ENCODE assay signal across 16 cellular contexts in genomic region chr5:41416336-41416735, GRCh38.
"Had no signal": no experiment of that assay in that cellular context is flagged by ENCODE, and none has a peak within 500 bp of the region (broad histone marks: within the 10 kb centered on the region; RNA-seq: fewer than 3 reads in every experiment).

No MANE protein-coding gene starts in this region.

- H3K27ac ChIP-seq: neutrophil, transverse colon had no signal

- H3K4me3 Mint-ChIP-seq: activated CD4-positive, alpha-beta memory T cell treated with anti-CD3 and anti-CD28 coated beads, Interleukin-2, amount 10 ng/mL, durations not matched to agents 7 days and 5 days; activated CD4-positive, alpha-beta T cell treated with anti-CD3 and anti-CD28 coated beads for 36 hours; activated naive CD4-positive, alpha-beta T cell treated with anti-CD3 and anti-CD28 coated beads, Interleukin-2, amount 10 ng/mL, durations not matched to agents 7 days and 5 days; activated T-cell treated with anti-CD3 and anti-CD28 coated beads, Interleukin-2, amount 50 U/mL, for 24 hours; memory B cell; natural killer cell; T-helper 1 cell treated with Interleukin-12 subunit alpha and Interleukin-12 subunit beta and Interleukin-4 antibody, amounts not matched to agents 30 μg/mL and 1 μg/mL, for 36 hours had no signal

- H3K9me3 Mint-ChIP-seq: activated CD4-positive, alpha-beta memory T cell treated with anti-CD3 and anti-CD28 coated beads, Interleukin-2, amount 10 ng/mL, durations not matched to agents 7 days and 5 days; activated naive CD4-positive, alpha-beta T cell treated with anti-CD3 and anti-CD28 coated beads, Interleukin-2, amount 10 ng/mL, durations not matched to agents 7 days and 5 days; activated T-cell treated with anti-CD3 and anti-CD28 coated beads, Interleukin-2, amount 50 U/mL, for 24 hours; memory B cell; T-helper 1 cell treated with Interleukin-12 subunit alpha and Interleukin-12 subunit beta and Interleukin-4 antibody, amounts not matched to agents 30 μg/mL and 1 μg/mL, for 36 hours had no signal

- H3K27ac Mint-ChIP-seq: activated CD4-positive, alpha-beta memory T cell treated with anti-CD3 and anti-CD28 coated beads, Interleukin-2, amount 10 ng/mL, durations not matched to agents 7 days and 5 days; activated CD4-positive, alpha-beta T cell treated with anti-CD3 and anti-CD28 coated beads for 36 hours; activated naive CD4-positive, alpha-beta T cell treated with anti-CD3 and anti-CD28 coated beads, Interleukin-2, amount 10 ng/mL, durations not matched to agents 7 days and 5 days; activated T-cell treated with anti-CD3 and anti-CD28 coated beads, Interleukin-2, amount 50 U/mL, for 24 hours; memory B cell; natural killer cell; T-helper 1 cell treated with Interleukin-12 subunit alpha and Interleukin-12 subunit beta and Interleukin-4 antibody, amounts not matched to agents 30 μg/mL and 1 μg/mL, for 36 hours had no signal

- H3K4me1 Mint-ChIP-seq: activated CD4-positive, alpha-beta memory T cell treated with anti-CD3 and anti-CD28 coated beads, Interleukin-2, amount 10 ng/mL, durations not matched to agents 7 days and 5 days; activated CD4-positive, alpha-beta T cell treated with anti-CD3 and anti-CD28 coated beads for 36 hours; activated naive CD4-positive, alpha-beta T cell treated with anti-CD3 and anti-CD28 coated beads, Interleukin-2, amount 10 ng/mL, durations not matched to agents 7 days and 5 days; memory B cell; natural killer cell had no signal

- H3K27me3 ChIP-seq: neutrophil, transverse colon had no signal

- H3K36me3 ChIP-seq: neutrophil, transverse colon had no signal

- ATAC-seq: activated CD4-positive, alpha-beta T cell treated with anti-CD3 and anti-CD28 coated beads for 36 hours; natural killer cell; stimulated activated naive CD8-positive, alpha-beta T cell treated with anti-CD3 and anti-CD28 coated beads, Interleukin-15, Interleukin-2, amounts not matched to agents 100 U/mL and 50 U/mL, for 24 hours had no signal

- H3K36me3 Mint-ChIP-seq: activated naive CD4-positive, alpha-beta T cell treated with anti-CD3 and anti-CD28 coated beads, Interleukin-2, amount 10 ng/mL, durations not matched to agents 7 days and 5 days; memory B cell; natural killer cell had no signal

- DNase-seq: activated CD4-positive, alpha-beta memory T cell treated with anti-CD3 and anti-CD28 coated beads, Interleukin-2, amount 10 ng/mL, durations not matched to agents 7 days and 5 days; activated CD4-positive, alpha-beta T cell treated with anti-CD3 and anti-CD28 coated beads for 36 hours; activated naive CD4-positive, alpha-beta T cell treated with anti-CD3 and anti-CD28 coated beads, Interleukin-2, amount 10 ng/mL, durations not matched to agents 7 days and 5 days; activated T-cell treated with anti-CD3 and anti-CD28 coated beads, Interleukin-2, amount 50 U/mL, for 24 hours; cortex of kidney; effector CD4-positive, alpha-beta T cell; head of caudate nucleus; islet precursor cell; natural killer cell; small intestine; stimulated activated CD4-positive, alpha-beta T cell treated with anti-CD3 and anti-CD28 coated beads, Interleukin-4, amount 100 ng/mL, for 24 hours; stimulated activated naive CD8-positive, alpha-beta T cell treated with anti-CD3 and anti-CD28 coated beads, Interleukin-15, Interleukin-2, amounts not matched to agents 100 U/mL and 50 U/mL, for 24 hours; transverse colon had no signal

- H3K4me1 ChIP-seq: transverse colon had no signal

- H3K9me3 ChIP-seq: neutrophil, transverse colon had no signal

- H3K27me3 Mint-ChIP-seq: activated CD4-positive, alpha-beta memory T cell treated with anti-CD3 and anti-CD28 coated beads, Interleukin-2, amount 10 ng/mL, durations not matched to agents 7 days and 5 days; activated CD4-positive, alpha-beta T cell treated with anti-CD3 and anti-CD28 coated beads for 36 hours; activated naive CD4-positive, alpha-beta T cell treated with anti-CD3 and anti-CD28 coated beads, Interleukin-2, amount 10 ng/mL, durations not matched to agents 7 days and 5 days; activated T-cell treated with anti-CD3 and anti-CD28 coated beads, Interleukin-2, amount 50 U/mL, for 24 hours; memory B cell had no signal

- H3K4me3 ChIP-seq: transverse colon had no signal
